ENCODE assay signal across 1 cellular context in genomic region chr1:16409536-16410152, GRCh38.
TF ChIP-seq lines count a peak whose summit lies in the region.

No MANE protein-coding gene starts in this region.

TF ChIP-seq in HepG2, 621 proteins besides CTCF, POLR2A, EP300 and RAD21 (continued from another document):
- TF ChIP-seq GABPA (IDR thresholded peaks at IDR 0.05; ENCODE audit: low read depth, low read length) (no peak), GABPA (CRISPR knock-in tag; IDR thresholded peaks at IDR 0.05; ENCODE audit: low read depth) (peak; percentile 63), PCBP1 (IDR thresholded peaks at IDR 0.05; ENCODE audit: borderline replicate concordance, low read depth, low read length) (0 out of 2 replicates have a peak, but pooled peaks have one; percentile 20), SAP130 (CRISPR knock-in tag; IDR thresholded peaks at IDR 0.05; ENCODE audit: low read depth) (0 out of 2 replicates have a peak, but pooled peaks have one; percentile 27), THYN1 (CRISPR knock-in tag; IDR thresholded peaks at IDR 0.05; ENCODE audit: borderline replicate concordance, low read depth) (no peak), HOXA7 (CRISPR knock-in tag; IDR thresholded peaks at IDR 0.05) (no peak)
TF ChIP-seq in HepG2: peak in this region for 22.
